In genomic region chr22:38696606-38697005, GRCh38 we compare ENCODE assay signal across 1 cellular context.
TF ChIP-seq lines count a peak whose summit lies in the region.

No MANE protein-coding gene starts in this region.

TF ChIP-seq in SK-N-SH, 30 proteins besides CTCF, POLR2A, EP300 and RAD21 (continued from another document):
- no peak for TF ChIP-seq REST (IDR thresholded peaks at IDR 0.05; ENCODE audit: low read depth, low read length)
- peak; percentile 48; the same call in 1 of the 2 replicates for TF ChIP-seq YY1 (IDR thresholded peaks at IDR 0.05; ENCODE audit: low read depth)
- no peak for TF ChIP-seq MXI1 (IDR thresholded peaks at IDR 0.05; ENCODE audit: low read depth, low read length)
